ENCODE assay signal across 15 cellular contexts in genomic region chr13:45412274-45413049, GRCh38. TPM values are rescaled to one million over a fixed set of nuclear protein-coding genes. Genes with fewer than 3 reads are reported as not detected.
DNase-seq lines count a peak whose midpoint lies in the region; ATAC-seq, FAIRE-seq and TF ChIP-seq lines count a peak whose summit lies in the region.
"Had no signal": no experiment of that assay in that cellular context is flagged by ENCODE, and none has a peak within 500 bp of the region (broad histone marks: within the 10 kb centered on the region; RNA-seq: fewer than 3 reads in every experiment).

No MANE protein-coding gene starts in this region.

- H3K36me3 ChIP-seq in HEK293 (ENCODE audit: control insufficient read depth in 2 of 2, insufficient read depth in 1 of 2, low read length in 2 of 2) (peaks cover 0 to 16% of the 10 kb centered on the region in 2 experiments; a peak in 2 of 3 replicates), heart right ventricle (peaks cover 0 to 42% (median 25%) of the 10 kb centered on the region in 9 donors), pancreas (peaks cover 0 to 18% (median 4%) of the 10 kb centered on the region in 3 donors)
- peaks cover 14% of the 10 kb centered on the region for H3K36me3 ChIP-seq in CD8-positive, alpha-beta memory T cell (ENCODE audit: insufficient read depth, low read length)

- H3K27ac ChIP-seq in HEK293 (ENCODE audit: extremely low read depth, low read depth, low read length) (no peak overlapping the region), heart right ventricle (peak overlapping the region in 9 of 10 donors; percentile 15 to 93 (median 68)), pancreas (peak overlapping the region; percentile 12 to 87 (median 74))
- H3K27ac ChIP-seq in CD8-positive, alpha-beta memory T cell (ENCODE audit: low read depth, low read length): no peak overlapping the region
- H3K27ac ChIP-seq: Peyer's patch had no signal

- ATAC-seq in T-helper 17 cell (no peak), heart right ventricle (peak in 6 of 8 donors; percentile 57 to 83 (median 70)), pancreas (no peak), HG03354 (IDR thresholded peaks at IDR 0.05; ENCODE audit: poor library complexity, severe bottlenecking, unreplicated experiment) (no peak)

- WGBS in heart right ventricle, 2 donors: 49 to 56% methylated on average over 4 of the region's 4 CpGs
- 78 to 86% methylated on average over 4 of the region's 4 CpGs for WGBS in pancreas, 2 donors

- no peaks in the 10 kb centered on the region for H3K9me3 Mint-ChIP-seq in CD8-positive, alpha-beta memory T cell
- H3K9me3 Mint-ChIP-seq: naive B cell had no signal

- H3K27me3 ChIP-seq in heart right ventricle (no peaks in the 10 kb centered on the region), pancreas (no peaks in the 10 kb centered on the region)
- no peaks in the 10 kb centered on the region for H3K27me3 ChIP-seq in CD8-positive, alpha-beta memory T cell (ENCODE audit: insufficient read depth, low read length, poor library complexity, severe bottlenecking)
- H3K27me3 ChIP-seq: Peyer's patch had no signal

- H3K4me1 Mint-ChIP-seq in T-helper 17 cell: peaks cover 30% of the 10 kb centered on the region
- H3K4me1 Mint-ChIP-seq in CD8-positive, alpha-beta memory T cell: peaks cover 30 to 50% (median 48%) of the 10 kb centered on the region in 3 donors

- POLR2A ChIA-PET in HEK293 (lab: Yijun Ruan, JAX): no interaction called here
- POLR2A ChIA-PET in CD8-positive, alpha-beta memory T cell (lab: Charles Lee): no interaction called here

- TF ChIP-seq CTCF in HEK293 (tag by site-specific recombination; IDR thresholded peaks at IDR 0.05) (no peak), heart right ventricle (IDR thresholded peaks at IDR 0.05) (no peak), pancreas (IDR thresholded peaks at IDR 0.05) (no peak)

- peak overlapping the region; percentile 71 for H3K27ac Mint-ChIP-seq in T-helper 17 cell
- no peak overlapping the region for H3K27ac Mint-ChIP-seq in CD8-positive, alpha-beta memory T cell

- FAIRE-seq in pancreas (lab: Jason Lieb, UNC): no peak

- H3K9me3 ChIP-seq in HEK293 (ENCODE audit: control insufficient read depth, insufficient read depth, low read depth, low read length) (no peaks in the 10 kb centered on the region), T-helper 17 cell (ENCODE audit: control insufficient read depth, low read length, poor library complexity, severe bottlenecking) (no peaks in the 10 kb centered on the region), heart right ventricle (no peaks in the 10 kb centered on the region), pancreas (no peaks in the 10 kb centered on the region)
- no peaks in the 10 kb centered on the region for H3K9me3 ChIP-seq in CD8-positive, alpha-beta memory T cell (ENCODE audit: low read length)
- H3K9me3 ChIP-seq: Peyer's patch had no signal

- intact Hi-C loops in heart right ventricle (cut with DNase I) (loop anchor here in 2 of 10 donors (10.0 kb wide), 1 partner anchor 52 kb away; the partner anchor contains the start of gene COG3 (in 2 of the 2)), pancreas (cut with DNase I) (loop anchor here in 1 of 3 donors (10.0 kb wide), 1 partner anchor 52 kb away; the partner anchor contains the start of gene COG3)

- peaks cover 6% of the 10 kb centered on the region for H3K36me3 Mint-ChIP-seq in T-helper 17 cell (ENCODE audit: low read depth)
- peaks cover 8 to 48% (median 21%) of the 10 kb centered on the region in 3 donors for H3K36me3 Mint-ChIP-seq in CD8-positive, alpha-beta memory T cell

- H3K4me3 ChIP-seq in HEK293 (ENCODE audit: low read depth, low read length) (no peak overlapping the region), heart right ventricle (no peak overlapping the region), pancreas (no peak overlapping the region)
- no peak overlapping the region for H3K4me3 ChIP-seq in CD8-positive, alpha-beta memory T cell (ENCODE audit: low read length)
- H3K4me3 ChIP-seq: Peyer's patch had no signal

- H3K4me1 ChIP-seq in HEK293 (ENCODE audit: control insufficient read depth, insufficient read depth, low read length) (no peaks in the 10 kb centered on the region), heart right ventricle (peaks cover 13 to 63% (median 44%) of the 10 kb centered on the region in 9 donors), pancreas (peaks cover 0 to 28% (median 14%) of the 10 kb centered on the region in 3 donors)
- peaks cover 37% of the 10 kb centered on the region for H3K4me1 ChIP-seq in CD8-positive, alpha-beta memory T cell (ENCODE audit: insufficient read depth, low read length)

- H3K27me3 Mint-ChIP-seq in T-helper 17 cell: no peaks in the 10 kb centered on the region
- no peaks in the 10 kb centered on the region for H3K27me3 Mint-ChIP-seq in CD8-positive, alpha-beta memory T cell
- H3K27me3 Mint-ChIP-seq: naive B cell had no signal

- no peak overlapping the region for H3K4me3 Mint-ChIP-seq in T-helper 17 cell
- no peak overlapping the region for H3K4me3 Mint-ChIP-seq in CD8-positive, alpha-beta memory T cell
- H3K4me3 Mint-ChIP-seq: H9, naive B cell had no signal

- CTCF ChIA-PET in HEK293 (lab: Yijun Ruan, JAX): interaction anchor here (0.6 kb wide), 2 partner anchors 8 to 70 kb away, joined by 3 to 5 read pairs; no protein-coding TSS in a partner anchor
- CTCF ChIA-PET in CD8-positive, alpha-beta memory T cell (lab: Charles Lee): interaction anchor here (0.7 to 1.3 kb wide), 2 partner anchors 20 to 42 kb away, joined by 3 to 7 read pairs; no protein-coding TSS in a partner anchor

- DNase-seq in T-helper 17 cell (no peak), heart right ventricle (no peak), pancreas (no peak), NCI-H1417 (lab: John Stamatoyannopoulos, UW) (no peak), UCSD-AML1 (lab: John Stamatoyannopoulos, UW; ENCODE audit: unreplicated experiment) (no peak)
- no peak for DNase-seq in CD8-positive, alpha-beta memory T cell
- DNase-seq: effector CD4-positive, alpha-beta T cell; H9; KG1; naive B cell; NCI-H2171 treated with DMSO at 0.1 percent for 48 hours; NCI-H748 treated with DMSO at 0.1 percent for 48 hours; Peyer's patch had no signal

TF ChIP-seq in HEK293, 187 proteins besides CTCF, POLR2A, EP300 and RAD21:
- TF ChIP-seq ZNF600 (tag by site-specific recombination; IDR thresholded peaks at IDR 0.05) (0 out of 2 replicates have a peak, but pooled peaks have one; percentile 12), SETDB1 (IDR thresholded peaks at IDR 0.05; ENCODE audit: insufficient read length, low read length) (no peak), ZBTB21 (tag by site-specific recombination; IDR thresholded peaks at IDR 0.05) (no peak)
- TF ChIP-seq, protein P1, sequence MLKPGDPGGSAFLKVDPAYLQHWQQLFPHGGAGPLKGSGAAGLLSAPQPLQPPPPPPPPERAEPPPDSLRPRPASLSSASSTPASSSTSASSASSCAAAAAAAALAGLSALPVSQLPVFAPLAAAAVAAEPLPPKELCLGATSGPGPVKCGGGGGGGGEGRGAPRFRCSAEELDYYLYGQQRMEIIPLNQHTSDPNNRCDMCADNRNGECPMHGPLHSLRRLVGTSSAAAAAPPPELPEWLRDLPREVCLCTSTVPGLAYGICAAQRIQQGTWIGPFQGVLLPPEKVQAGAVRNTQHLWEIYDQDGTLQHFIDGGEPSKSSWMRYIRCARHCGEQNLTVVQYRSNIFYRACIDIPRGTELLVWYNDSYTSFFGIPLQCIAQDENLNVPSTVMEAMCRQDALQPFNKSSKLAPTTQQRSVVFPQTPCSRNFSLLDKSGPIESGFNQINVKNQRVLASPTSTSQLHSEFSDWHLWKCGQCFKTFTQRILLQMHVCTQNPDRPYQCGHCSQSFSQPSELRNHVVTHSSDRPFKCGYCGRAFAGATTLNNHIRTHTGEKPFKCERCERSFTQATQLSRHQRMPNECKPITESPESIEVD (tag by site-specific recombination; IDR thresholded peaks at IDR 0.05): 0 out of 2 replicates have a peak, but pooled peaks have one; percentile 37

RNA-seq across cellular contexts. Expression of gene SLC25A30, which starts 5.7 kb away (rescaled TPM):
- total RNA-seq in T-helper 17 cell (10 to 100 TPM; 15.2 to 22.3 TPM), heart right ventricle (100 to 1,000 TPM in 9 of 10 donors, 10 to 100 TPM in 1; 83.9 to 280 (median 159) TPM), pancreas (10 to 100 TPM in 2 of 6 donors, 1 to 10 TPM in 4; 4.5 to 12.3 (median 8.3) TPM)
- polyA plus RNA-seq in heart right ventricle (10 to 100 TPM in 1 of 2 donors, 1 to 10 TPM in 1; 9.3 to 36.6 TPM), pancreas (1 to 10 TPM; 3.8 to 7.5 TPM)
- total RNA-seq in CD8-positive, alpha-beta memory T cell: 10 to 100 TPM; 27.2 to 29.8 TPM
- 1.7 TPM for polyA plus RNA-seq in CD8-positive, alpha-beta memory T cell

RNA-seq across cellular contexts. Expression of gene COG3, which starts 52.3 kb away (rescaled TPM):
- total RNA-seq in T-helper 17 cell (10 to 100 TPM; 42.5 to 50.8 TPM), heart right ventricle (10 to 100 TPM; 12.3 to 18.0 (median 15.8) TPM), pancreas (10 to 100 TPM; 16.4 to 19.9 (median 18.7) TPM)
- polyA plus RNA-seq in heart right ventricle (10 to 100 TPM in 1 of 2 donors, 1 to 10 TPM in 1; 9.9 to 14.6 TPM), pancreas (10 to 100 TPM; 15.0 to 19.4 TPM)
- total RNA-seq in CD8-positive, alpha-beta memory T cell: 10 to 100 TPM; 19.3 to 20.2 TPM
- 31.7 TPM for polyA plus RNA-seq in CD8-positive, alpha-beta memory T cell

Comparison
In these comparisons a context has a peak if more than half of its experiments do, and no peak if none do; other contexts are left out.
1. H3K27ac ChIP-seq: peak in heart right ventricle (9 of 10) and pancreas (4 of 4); none in HEK293 (single experiment) and CD8-positive, alpha-beta memory T cell (single experiment).
2. ATAC-seq: peak in heart right ventricle (6 of 8); none in T-helper 17 cell (single experiment), pancreas (0 of 4) and HG03354 (single experiment).